ENCODE assay signal across 8 cellular contexts in genomic region chr5:173616577-173617118, GRCh38. TPM values are rescaled to one million over a fixed set of nuclear protein-coding genes. Genes with fewer than 3 reads are reported as not detected.
A peak's percentile ranks its signal among the peaks of the same experiment; 100 is the strongest.
DNase-seq lines count a peak whose midpoint lies in the region; ATAC-seq and TF ChIP-seq lines count a peak whose summit lies in the region.

TSS of gene BOD1 (minus strand) at chr5:173616650. CDS start at chr5:173616436, 214 bp downstream.

- H4K20me1 ChIP-seq in smooth muscle cell (ENCODE audit: low read depth) = peaks cover 42% of the 10 kb centered on the region

- H3K27ac ChIP-seq in caudate nucleus (ENCODE audit: low read depth, low read length) (peak within 1 kb of the TSS; percentile 87), smooth muscle cell (ENCODE audit: low read depth) (peak within 1 kb of the TSS; percentile 93)

- H3K9me3 ChIP-seq in smooth muscle cell (replicated peaks; ENCODE audit: low read depth) = no peaks in the 10 kb centered on the region

- H3K27me3 ChIP-seq in smooth muscle cell (ENCODE audit: low read depth) = no peaks in the 10 kb centered on the region

- H3F3A ChIP-seq in smooth muscle cell (ENCODE audit: low read depth) = no peaks in the 10 kb centered on the region

- WGBS in smooth muscle cell (ENCODE audit: low lambda C conversion rate) = 9% methylated on average over 29 of the region's 37 CpGs

- peak within 1 kb of the TSS; percentile 74 for H2AFZ ChIP-seq in smooth muscle cell (ENCODE audit: low read depth)

- peak within 1 kb of the TSS; percentile 86 for H3K4me2 ChIP-seq in smooth muscle cell

- no peak for TF ChIP-seq CTCF in smooth muscle cell (IDR thresholded peaks at IDR 0.05; ENCODE audit: borderline replicate concordance, insufficient read depth, poor library complexity, severe bottlenecking)

- peak within 1 kb of the TSS; percentile 88 for H3K4me3 ChIP-seq in smooth muscle cell

- peaks cover 43% of the 10 kb centered on the region for H3K79me2 ChIP-seq in smooth muscle cell (ENCODE audit: low read depth)

- no peaks in the 10 kb centered on the region for H3K36me3 ChIP-seq in smooth muscle cell (ENCODE audit: low read depth)

- ATAC-seq in GM19023 (IDR thresholded peaks at IDR 0.05; ENCODE audit: unreplicated experiment) (peak; percentile 94), HG03342 (IDR thresholded peaks at IDR 0.05; ENCODE audit: unreplicated experiment) (peak; percentile 95)

- peak; percentile 94 for DNase-seq in AG08396 (ENCODE audit: low spot score)
- peak; percentile 99 for DNase-seq in NCI-H345 treated with DMSO at 0.1 percent for 48 hours (lab: John Stamatoyannopoulos, UW; ENCODE audit: unreplicated experiment)
- peak; percentile 78 to 91 (median 88) for DNase-seq in activated CD4-positive, CD25-positive, alpha-beta regulatory T cell (lab: John Stamatoyannopoulos, UW)
- DNase-seq in caudate nucleus (lab: John Stamatoyannopoulos, UW) = peak; percentile 69 to 99 (median 97)
- peak; percentile 95 for DNase-seq in iPS-NIHi7 (ENCODE audit: extremely low spot score)
- peak; percentile 80 for DNase-seq in smooth muscle cell (lab: John Stamatoyannopoulos, UW; ENCODE audit: unreplicated experiment)

- peaks cover 23% of the 10 kb centered on the region for H3K4me1 ChIP-seq in smooth muscle cell (ENCODE audit: low read depth)

- peak within 1 kb of the TSS; percentile 98 for H3K9ac ChIP-seq in smooth muscle cell (ENCODE audit: low read depth)

RNA-seq across cellular contexts. Expression of gene BOD1, which starts in this region (rescaled TPM):
- total RNA-seq in smooth muscle cell = 53.3 and 58.3 TPM in 2 replicates
- polyA plus RNA-seq in smooth muscle cell = 51.3 and 56.5 TPM in 2 replicates

Comparison
In these comparisons a context has a peak if more than half of its experiments do, and no peak if none do; other contexts are left out.
1. Peak in every context shown above with its lines: DNase-seq, ATAC-seq, H3K4me3 ChIP-seq and H3K27ac ChIP-seq.